ENCODE assay signal across 1 cellular context in genomic region chr3:71282976-71283375, GRCh38.
TF ChIP-seq lines count a peak whose summit lies in the region.

No MANE protein-coding gene starts in this region.

TF ChIP-seq in IMR-90, 13 proteins besides CTCF, POLR2A, EP300 and RAD21 (continued from another document):
- TF ChIP-seq CEBPB (IDR thresholded peaks at IDR 0.05; ENCODE audit: low read depth, low read length) = no peak
